Comparison of ENCODE assay signal across 8 cellular contexts in genomic region chr15:65829150-65829764, GRCh38. TPM values are rescaled to one million over a fixed set of nuclear protein-coding genes. Genes with fewer than 3 reads are reported as not detected.
A peak's percentile ranks its signal among the peaks of the same experiment; 100 is the strongest.
DNase-seq lines count a peak whose midpoint lies in the region; ATAC-seq and TF ChIP-seq lines count a peak whose summit lies in the region.

No MANE protein-coding gene starts in this region.

- H3K27me3 Mint-ChIP-seq in T-helper 2 cell treated with Interferon-gamma antibody and Interleukin-4, amounts not matched to agents 5 μg/mL and 100 μg/mL, for 36 hours (ENCODE audit: low read depth), result no peaks in the 10 kb centered on the region

- peaks cover 51% of the 10 kb centered on the region for H3K4me1 Mint-ChIP-seq in T-helper 2 cell treated with Interferon-gamma antibody and Interleukin-4, amounts not matched to agents 5 μg/mL and 100 μg/mL, for 36 hours (ENCODE audit: low read depth)

- peak; percentile 25 for ATAC-seq in foreskin keratinocyte
- no peak for ATAC-seq in HG03095 (IDR thresholded peaks at IDR 0.05; ENCODE audit: unreplicated experiment)

- H3K4me3 Mint-ChIP-seq in T-helper 2 cell treated with Interferon-gamma antibody and Interleukin-4, amounts not matched to agents 5 μg/mL and 100 μg/mL, for 36 hours, result peak overlapping the region; percentile 49

- CTCF ChIA-PET in HEK293T (lab: Yijun Ruan, JAX), result interaction anchor here (0.5 kb wide), 1 partner anchor 9 kb away, joined by 7 read pairs; no protein-coding TSS in a partner anchor

- intact Hi-C loops in testis (cut with DNase I; ENCODE audit: low total_unique reads), result no loop called here

- POLR2A ChIA-PET in HEK293T (lab: Yijun Ruan, JAX), result no interaction called here

- no peaks in the 10 kb centered on the region for H3K9me3 Mint-ChIP-seq in T-helper 2 cell treated with Interferon-gamma antibody and Interleukin-4, amounts not matched to agents 5 μg/mL and 100 μg/mL, for 36 hours

- peak; percentile 70 for TF ChIP-seq CTCF in foreskin keratinocyte (conservative IDR thresholded peaks at IDR 0.05)
- TF ChIP-seq CTCF in testis (IDR thresholded peaks at IDR 0.05), result peak; percentile 35 to 54 (median 39)

- no peaks in the 10 kb centered on the region for H3K36me3 ChIP-seq in testis (ENCODE audit: low read depth, missing control alignments)

- no peak for TF ChIP-seq POLR2A in testis (IDR thresholded peaks at IDR 0.05)

- peak overlapping the region; percentile 75 for H3K27ac Mint-ChIP-seq in T-helper 2 cell treated with Interferon-gamma antibody and Interleukin-4, amounts not matched to agents 5 μg/mL and 100 μg/mL, for 36 hours

- H3K9me3 ChIP-seq in testis, result no peaks in the 10 kb centered on the region

- peaks cover 9% of the 10 kb centered on the region for H3K4me1 ChIP-seq in foreskin keratinocyte
- peaks cover 15% of the 10 kb centered on the region for H3K4me1 ChIP-seq in testis

- 61 to 65% methylated on average over 7 of the region's 7 CpGs for WGBS in testis, 2 donors

- H3K27me3 ChIP-seq in foreskin keratinocyte, result no peaks in the 10 kb centered on the region
- no peaks in the 10 kb centered on the region for H3K27me3 ChIP-seq in testis

- no peak overlapping the region for H3K4me3 ChIP-seq in testis

- H3K27ac ChIP-seq in foreskin keratinocyte (no peak overlapping the region), testis (no peak overlapping the region)

- H3K36me3 Mint-ChIP-seq in T-helper 2 cell treated with Interferon-gamma antibody and Interleukin-4, amounts not matched to agents 5 μg/mL and 100 μg/mL, for 36 hours (ENCODE audit: low read depth), result no peaks in the 10 kb centered on the region

- DNase-seq in NCI-H1092 treated with DMSO at 0.1 percent for 48 hours (lab: John Stamatoyannopoulos, UW) (peak; percentile 43), NCI-H1092 (lab: John Stamatoyannopoulos, UW) (no peak), HEK293T (ENCODE audit: extremely low spot score) (peak; percentile 26), foreskin keratinocyte (peak in 1 of 2 donors; percentile 26), testis (no peak)
- DNase-seq in T-helper 2 cell treated with Interferon-gamma antibody and Interleukin-4, amounts not matched to agents 5 μg/mL and 100 μg/mL, for 36 hours (ENCODE audit: low spot score), result no peak
- DNase-seq in NK-92 treated with Interleukin-12 subunit alpha and Interleukin-12 subunit beta, amount 100 ng/mL, for 24 hours (lab: John Stamatoyannopoulos, UW), result no peak

TF ChIP-seq in HEK293T, 16 proteins besides CTCF, POLR2A, EP300 and RAD21:
- TF ChIP-seq TARDBP (IDR thresholded peaks at IDR 0.05), result no peak

RNA-seq across cellular contexts. Expression of gene DENND4A, which starts 37.2 kb away (rescaled TPM):
- 11.5 and 12.9 TPM in 2 replicates for total RNA-seq in foreskin keratinocyte
- polyA plus RNA-seq in foreskin keratinocyte, result 5.8 and 6.2 TPM in 2 replicates
- 10 to 100 TPM; 63.4 to 65.7 TPM for total RNA-seq in testis
- polyA plus RNA-seq in testis (ENCODE audit: insufficient read depth, low read depth, low replicate concordance), result 16.5 TPM

RNA-seq across cellular contexts. Expression of gene RAB11A, which starts 40.0 kb away (rescaled TPM):
- total RNA-seq in foreskin keratinocyte (226 and 228 TPM in 2 replicates), testis (100 to 1,000 TPM; 221 to 307 TPM)
- polyA plus RNA-seq in foreskin keratinocyte (238 and 246 TPM in 2 replicates), testis (ENCODE audit: insufficient read depth, low read depth, low replicate concordance) (546 TPM)

Comparison
In these comparisons a context has a peak if more than half of its experiments do, and no peak if none do; other contexts are left out.
1. DNase-seq: peak in NCI-H1092 treated with DMSO at 0.1 percent for 48 hours (single experiment) and HEK293T (single experiment); none in NCI-H1092 (single experiment), T-helper 2 cell treated with Interferon-gamma antibody and Interleukin-4, amounts not matched to agents 5 μg/mL and 100 μg/mL, for 36 hours (single experiment), testis (single experiment) and NK-92 treated with Interleukin-12 subunit alpha and Interleukin-12 subunit beta, amount 100 ng/mL, for 24 hours (single experiment).